In the genomic region with DNA sequence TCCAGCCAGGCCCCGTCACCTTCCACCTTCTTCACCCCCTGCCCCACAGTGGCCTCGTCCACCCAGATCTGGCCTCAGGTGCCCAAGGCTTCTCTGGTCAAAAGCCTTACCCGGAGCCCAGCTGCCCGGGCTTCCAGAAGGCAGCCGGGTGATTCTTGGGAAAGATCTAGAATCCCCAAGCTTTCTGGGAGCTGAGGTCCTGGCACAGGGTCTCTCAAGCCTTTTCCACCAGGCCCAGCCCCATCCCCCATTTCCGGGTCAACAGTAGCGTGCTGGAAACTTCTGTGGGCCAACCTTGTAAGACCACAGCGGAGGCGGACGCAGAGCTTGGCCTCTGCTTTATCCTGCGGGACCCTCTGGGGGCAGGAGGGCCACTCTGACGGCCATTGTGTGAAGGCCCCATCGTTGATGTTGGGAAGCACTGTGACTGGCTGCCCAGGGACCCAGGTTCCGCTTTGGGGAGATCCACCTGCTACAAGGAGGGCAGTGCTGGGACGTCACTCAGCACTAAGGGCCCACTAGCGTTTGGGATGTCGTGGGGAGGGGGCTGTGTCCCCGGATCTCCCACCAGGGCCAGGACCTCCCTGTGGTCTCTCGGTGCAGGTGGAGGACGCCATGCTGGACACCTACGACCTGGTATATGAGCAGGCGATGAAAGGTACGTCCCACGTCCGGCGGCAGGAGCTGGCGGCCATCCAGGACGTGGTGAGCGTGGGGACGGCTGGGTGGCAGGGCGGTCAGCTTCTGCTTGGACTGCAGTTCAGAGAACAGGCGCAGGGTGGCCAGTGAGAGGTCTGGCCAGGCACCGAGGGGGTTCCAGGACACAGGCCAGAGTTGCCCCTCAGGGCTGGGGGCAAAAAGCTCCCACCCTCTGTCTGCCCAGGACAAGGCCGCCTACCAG, we compare ENCODE assay signal across 2 cellular contexts.
TF ChIP-seq lines count a peak whose summit lies in the region.

No MANE protein-coding gene starts in this region.

TF ChIP-seq in SK-N-SH, 30 proteins besides CTCF, POLR2A, EP300 and RAD21:
- TF ChIP-seq, protein P1, sequence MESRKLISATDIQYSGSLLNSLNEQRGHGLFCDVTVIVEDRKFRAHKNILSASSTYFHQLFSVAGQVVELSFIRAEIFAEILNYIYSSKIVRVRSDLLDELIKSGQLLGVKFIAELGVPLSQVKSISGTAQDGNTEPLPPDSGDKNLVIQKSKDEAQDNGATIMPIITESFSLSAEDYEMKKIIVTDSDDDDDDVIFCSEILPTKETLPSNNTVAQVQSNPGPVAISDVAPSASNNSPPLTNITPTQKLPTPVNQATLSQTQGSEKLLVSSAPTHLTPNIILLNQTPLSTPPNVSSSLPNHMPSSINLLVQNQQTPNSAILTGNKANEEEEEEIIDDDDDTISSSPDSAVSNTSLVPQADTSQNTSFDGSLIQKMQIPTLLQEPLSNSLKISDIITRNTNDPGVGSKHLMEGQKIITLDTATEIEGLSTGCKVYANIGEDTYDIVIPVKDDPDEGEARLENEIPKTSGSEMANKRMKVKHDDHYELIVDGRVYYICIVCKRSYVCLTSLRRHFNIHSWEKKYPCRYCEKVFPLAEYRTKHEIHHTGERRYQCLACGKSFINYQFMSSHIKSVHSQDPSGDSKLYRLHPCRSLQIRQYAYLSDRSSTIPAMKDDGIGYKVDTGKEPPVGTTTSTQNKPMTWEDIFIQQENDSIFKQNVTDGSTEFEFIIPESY (IDR thresholded peaks at IDR 0.05; ENCODE audit: borderline replicate concordance, low read depth): no peak
- no peak for TF ChIP-seq POLR2AphosphoS5 (IDR thresholded peaks at IDR 0.05; ENCODE audit: low read depth, low read length)
- TF ChIP-seq, protein P2, sequence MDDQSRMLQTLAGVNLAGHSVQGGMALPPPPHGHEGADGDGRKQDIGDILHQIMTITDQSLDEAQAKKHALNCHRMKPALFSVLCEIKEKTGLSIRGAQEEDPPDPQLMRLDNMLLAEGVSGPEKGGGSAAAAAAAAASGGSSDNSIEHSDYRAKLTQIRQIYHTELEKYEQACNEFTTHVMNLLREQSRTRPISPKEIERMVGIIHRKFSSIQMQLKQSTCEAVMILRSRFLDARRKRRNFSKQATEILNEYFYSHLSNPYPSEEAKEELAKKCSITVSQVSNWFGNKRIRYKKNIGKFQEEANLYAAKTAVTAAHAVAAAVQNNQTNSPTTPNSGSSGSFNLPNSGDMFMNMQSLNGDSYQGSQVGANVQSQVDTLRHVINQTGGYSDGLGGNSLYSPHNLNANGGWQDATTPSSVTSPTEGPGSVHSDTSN (IDR thresholded peaks at IDR 0.05): no peak
- no peak for TF ChIP-seq FOSL2 (IDR thresholded peaks at IDR 0.05; ENCODE audit: borderline replicate concordance, low read depth)
- TF ChIP-seq GATA2 (CRISPR knock-in tag; IDR thresholded peaks at IDR 0.05): no peak
- no peak for TF ChIP-seq RXRA (IDR thresholded peaks at IDR 0.05; ENCODE audit: borderline replicate concordance, low read depth)
- no peak for TF ChIP-seq MEF2A (IDR thresholded peaks at IDR 0.05; ENCODE audit: borderline replicate concordance, low read depth)
- no peak for TF ChIP-seq SMC3 (IDR thresholded peaks at IDR 0.05; ENCODE audit: low read depth, low read length)
- no peak for TF ChIP-seq EZH2phosphoT487 (IDR thresholded peaks at IDR 0.05; ENCODE audit: borderline replicate concordance, low read depth)
- TF ChIP-seq RCOR1 (IDR thresholded peaks at IDR 0.05; ENCODE audit: low read length): no peak
- TF ChIP-seq, protein P3, sequence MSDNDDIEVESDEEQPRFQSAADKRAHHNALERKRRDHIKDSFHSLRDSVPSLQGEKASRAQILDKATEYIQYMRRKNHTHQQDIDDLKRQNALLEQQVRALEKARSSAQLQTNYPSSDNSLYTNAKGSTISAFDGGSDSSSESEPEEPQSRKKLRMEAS (IDR thresholded peaks at IDR 0.05; ENCODE audit: low read depth): no peak
- no peak for TF ChIP-seq NFIC (IDR thresholded peaks at IDR 0.05; ENCODE audit: borderline replicate concordance)

TF ChIP-seq in SK-N-SH treated with all-trans-retinoic acid at 6 μM for 48 hours, 23 proteins besides CTCF, POLR2A, EP300 and RAD21 (continued from another document):
- TF ChIP-seq ESRRG (CRISPR knock-in tag; IDR thresholded peaks at IDR 0.05) (no peak), ARNTL (CRISPR knock-in tag; IDR thresholded peaks at IDR 0.05; ENCODE audit: borderline replicate concordance, low read depth) (no peak), ZC3H10 (CRISPR knock-in tag; IDR thresholded peaks at IDR 0.05) (no peak), TOX (CRISPR knock-in tag; IDR thresholded peaks at IDR 0.05; ENCODE audit: borderline replicate concordance) (no peak), GLIS3 (CRISPR knock-in tag; IDR thresholded peaks at IDR 0.05) (no peak), OSR1 (CRISPR knock-in tag; IDR thresholded peaks at IDR 0.05) (no peak), SNAI2 (CRISPR knock-in tag; IDR thresholded peaks at IDR 0.05) (no peak), CSDC2 (CRISPR knock-in tag; IDR thresholded peaks at IDR 0.05) (no peak)
- TF ChIP-seq, protein P4, sequence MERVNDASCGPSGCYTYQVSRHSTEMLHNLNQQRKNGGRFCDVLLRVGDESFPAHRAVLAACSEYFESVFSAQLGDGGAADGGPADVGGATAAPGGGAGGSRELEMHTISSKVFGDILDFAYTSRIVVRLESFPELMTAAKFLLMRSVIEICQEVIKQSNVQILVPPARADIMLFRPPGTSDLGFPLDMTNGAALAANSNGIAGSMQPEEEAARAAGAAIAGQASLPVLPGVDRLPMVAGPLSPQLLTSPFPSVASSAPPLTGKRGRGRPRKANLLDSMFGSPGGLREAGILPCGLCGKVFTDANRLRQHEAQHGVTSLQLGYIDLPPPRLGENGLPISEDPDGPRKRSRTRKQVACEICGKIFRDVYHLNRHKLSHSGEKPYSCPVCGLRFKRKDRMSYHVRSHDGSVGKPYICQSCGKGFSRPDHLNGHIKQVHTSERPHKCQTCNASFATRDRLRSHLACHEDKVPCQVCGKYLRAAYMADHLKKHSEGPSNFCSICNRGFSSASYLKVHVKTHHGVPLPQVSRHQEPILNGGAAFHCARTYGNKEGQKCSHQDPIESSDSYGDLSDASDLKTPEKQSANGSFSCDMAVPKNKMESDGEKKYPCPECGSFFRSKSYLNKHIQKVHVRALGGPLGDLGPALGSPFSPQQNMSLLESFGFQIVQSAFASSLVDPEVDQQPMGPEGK (CRISPR knock-in tag; IDR thresholded peaks at IDR 0.05; ENCODE audit: borderline replicate concordance): no peak
- TF ChIP-seq, protein P5, sequence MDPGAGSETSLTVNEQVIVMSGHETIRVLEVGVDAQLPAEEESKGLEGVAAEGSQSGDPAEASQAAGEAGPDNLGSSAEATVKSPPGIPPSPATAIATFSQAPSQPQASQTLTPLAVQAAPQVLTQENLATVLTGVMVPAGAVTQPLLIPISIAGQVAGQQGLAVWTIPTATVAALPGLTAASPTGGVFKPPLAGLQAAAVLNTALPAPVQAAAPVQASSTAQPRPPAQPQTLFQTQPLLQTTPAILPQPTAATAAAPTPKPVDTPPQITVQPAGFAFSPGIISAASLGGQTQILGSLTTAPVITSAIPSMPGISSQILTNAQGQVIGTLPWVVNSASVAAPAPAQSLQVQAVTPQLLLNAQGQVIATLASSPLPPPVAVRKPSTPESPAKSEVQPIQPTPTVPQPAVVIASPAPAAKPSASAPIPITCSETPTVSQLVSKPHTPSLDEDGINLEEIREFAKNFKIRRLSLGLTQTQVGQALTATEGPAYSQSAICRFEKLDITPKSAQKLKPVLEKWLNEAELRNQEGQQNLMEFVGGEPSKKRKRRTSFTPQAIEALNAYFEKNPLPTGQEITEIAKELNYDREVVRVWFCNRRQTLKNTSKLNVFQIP (CRISPR knock-in tag; IDR thresholded peaks at IDR 0.05; ENCODE audit: borderline replicate concordance, low read depth): no peak
